Comparison of ENCODE assay signal across 1 cellular context in genomic region chr20:45406260-45407066, GRCh38.
A peak's percentile ranks its signal among the peaks of the same experiment; 100 is the strongest.
TF ChIP-seq lines count a peak whose summit lies in the region.

No MANE protein-coding gene starts in this region.

TF ChIP-seq in Ishikawa, 13 proteins besides CTCF, POLR2A, EP300 and RAD21 (continued from another document):
- TF ChIP-seq REST (IDR thresholded peaks at IDR 0.05; ENCODE audit: low read depth) (no peak), CEBPB (IDR thresholded peaks at IDR 0.05) (no peak), YY1 (IDR thresholded peaks at IDR 0.05; ENCODE audit: low read depth) (no peak), CREB1 (IDR thresholded peaks at IDR 0.05; ENCODE audit: low read depth) (no peak), TCF12 (IDR thresholded peaks at IDR 0.05; ENCODE audit: low read depth) (peak; percentile 48; the same call in 1 of the 2 replicates)
TF ChIP-seq in Ishikawa: peak in this region for 5.
